12 cellular contexts compared by ENCODE assay signal in the genomic region with DNA sequence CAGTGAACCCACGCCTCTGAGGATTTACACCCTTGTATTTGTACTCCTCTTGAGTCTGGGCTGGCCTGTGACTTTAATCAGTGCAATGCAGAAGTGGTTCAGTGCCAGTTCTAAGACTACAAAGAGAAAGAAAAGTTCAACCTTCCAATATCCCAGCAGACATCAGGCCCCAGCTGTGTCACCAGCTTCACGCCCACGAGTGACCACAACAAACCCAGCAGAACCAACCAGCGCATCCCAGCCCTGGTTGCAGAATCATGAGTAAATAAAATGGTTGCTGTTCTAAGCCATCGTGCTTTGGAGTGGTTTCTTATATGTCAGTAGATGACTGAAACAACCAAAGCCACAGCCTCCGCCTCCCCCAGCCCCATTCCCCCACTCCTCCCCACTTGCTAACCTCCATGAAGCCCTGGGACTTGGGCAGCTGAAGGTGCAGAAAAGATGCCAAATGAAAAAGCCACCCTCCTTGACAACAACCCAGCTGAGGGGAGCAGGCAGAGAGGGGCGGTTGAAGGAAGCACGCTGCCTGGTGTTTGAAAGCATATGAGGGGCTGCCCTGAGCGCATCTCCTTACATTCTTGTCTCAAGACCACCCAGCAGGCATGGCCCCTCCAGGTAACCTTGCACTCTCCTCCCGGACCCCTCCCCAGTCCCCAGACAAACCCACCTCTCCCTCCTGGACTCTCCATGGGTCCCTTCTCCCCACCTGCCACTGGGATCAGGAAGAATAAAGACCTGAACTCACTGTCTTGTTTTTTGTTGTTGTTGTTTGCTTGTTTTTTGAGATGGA. TPM values are rescaled to one million over a fixed set of nuclear protein-coding genes. Genes with fewer than 3 reads are reported as not detected.
DNase-seq lines count a peak whose midpoint lies in the region; ATAC-seq and TF ChIP-seq lines count a peak whose summit lies in the region.
"Had no signal": no experiment of that assay in that cellular context is flagged by ENCODE, and none has a peak within 500 bp of the region (broad histone marks: within the 10 kb centered on the region; RNA-seq: fewer than 3 reads in every experiment).

No MANE protein-coding gene starts in this region.

- H3K9ac ChIP-seq in fibroblast of lung (ENCODE audit: insufficient read depth, low read length), result no peak overlapping the region

- ATAC-seq in GM19397 (IDR thresholded peaks at IDR 0.05; ENCODE audit: unreplicated experiment) (no peak), HG03025 (IDR thresholded peaks at IDR 0.05; ENCODE audit: low FRiP score, unreplicated experiment) (no peak)
- ATAC-seq: foreskin keratinocyte had no signal

- no peaks in the 10 kb centered on the region for H3K79me2 ChIP-seq in fibroblast of lung (ENCODE audit: control insufficient read depth, insufficient read depth, low read length)

- no peak overlapping the region for H3K4me2 ChIP-seq in fibroblast of lung (ENCODE audit: extremely low read depth, insufficient read depth, low read length)

- H3K9me3 ChIP-seq in fibroblast of lung (ENCODE audit: control insufficient read depth, insufficient read depth, low read depth, low read length), result no peaks in the 10 kb centered on the region

- H2AFZ ChIP-seq in fibroblast of lung (ENCODE audit: low read length), result no peak overlapping the region

- no peaks in the 10 kb centered on the region for H4K20me1 ChIP-seq in fibroblast of lung (ENCODE audit: control insufficient read depth, extremely low read depth, insufficient read depth, low read length)

- no peak overlapping the region for H3K4me3 ChIP-seq in fibroblast of lung (replicated peaks in 1 of 4; ENCODE audit: control extremely low read depth in 1 of 4, insufficient read depth in 1 of 4, low read depth in 3 of 4, low read length in 4 of 4)

- peaks cover 12% of the 10 kb centered on the region for H3K4me1 ChIP-seq in fibroblast of lung (ENCODE audit: control insufficient read depth, extremely low read depth, insufficient read depth, low read length)

- TF ChIP-seq CTCF in fibroblast of lung (conservative IDR thresholded peaks at IDR 0.05 in 1 of 2, IDR thresholded peaks at IDR 0.05 in 1 of 2; ENCODE audit: low read depth in 1 of 2, low read length in 2 of 2) (no peak), GM20000 (IDR thresholded peaks at IDR 0.05; ENCODE audit: extremely low read depth, missing control alignments) (no peak)

- DNase-seq in GM03348 (ENCODE audit: low spot score) (peak; percentile 47), fibroblast of lung (ENCODE audit: low read depth in 2 of 2) (peak; percentile 48 to 63), GM20000 (ENCODE audit: low spot score) (no peak), medulla oblongata (ENCODE audit: extremely low spot score) (no peak)
- peak; percentile 22 to 43 for DNase-seq in activated CD8-positive, alpha-beta memory T cell treated with anti-CD3 and anti-CD28 coated beads for 4 hours (ENCODE audit: low read depth in 2 of 2)
- DNase-seq in stimulated activated CD4-positive, alpha-beta T cell treated with anti-CD3 and anti-CD28 coated beads, TNF-alpha, amount 100 ng/mL, for 4 hours (ENCODE audit: low read depth in 3 of 3), result peak in 2 of 3 experiments; percentile 28 to 41
- DNase-seq: amygdala, foreskin keratinocyte, NCI-H1930 had no signal

- H3K27me3 ChIP-seq in fibroblast of lung (ENCODE audit: control insufficient read depth, insufficient read depth, low read length), result peaks cover 2% of the 10 kb centered on the region
- H3K27me3 ChIP-seq: foreskin keratinocyte had no signal

- H3K27ac ChIP-seq in fibroblast of lung (ENCODE audit: insufficient read depth, low read length), result no peak overlapping the region
- H3K27ac ChIP-seq: foreskin keratinocyte, HL-60 had no signal

- no peaks in the 10 kb centered on the region for H3K36me3 ChIP-seq in fibroblast of lung (ENCODE audit: control insufficient read depth, insufficient read depth, low read length)

RNA-seq across cellular contexts. Expression of a gene that starts 20.9 kb away (rescaled TPM):
- 5.0 and 5.1 TPM in 2 replicates for total RNA-seq in fibroblast of lung
- polyA plus RNA-seq in fibroblast of lung, result 4.5 and 10.6 TPM in 2 replicates
- polyA plus RNA-seq in fibroblast of lung (2012), result 6.1 and 16.1 TPM in 2 replicates
- 8.2 and 21.6 TPM in 2 replicates for polyA minus RNA-seq in fibroblast of lung (ENCODE audit: low replicate concordance)

RNA-seq across cellular contexts. Expression of a gene that starts 56.7 kb away (rescaled TPM):
- 5.6 and 6.1 TPM in 2 replicates for total RNA-seq in fibroblast of lung
- polyA plus RNA-seq in fibroblast of lung, result 11.8 and 22.3 TPM in 2 replicates
- 6.5 and 12.2 TPM in 2 replicates for polyA plus RNA-seq in fibroblast of lung (2012)
- 1.6 and 2.8 TPM in 2 replicates for polyA minus RNA-seq in fibroblast of lung (ENCODE audit: low replicate concordance)

Comparison
In these comparisons a context has a peak if more than half of its experiments do, and no peak if none do; other contexts are left out.
1. DNase-seq: peak in GM03348 (single experiment), activated CD8-positive, alpha-beta memory T cell treated with anti-CD3 and anti-CD28 coated beads for 4 hours (2 of 2), fibroblast of lung (2 of 2) and stimulated activated CD4-positive, alpha-beta T cell treated with anti-CD3 and anti-CD28 coated beads, TNF-alpha, amount 100 ng/mL, for 4 hours (2 of 3); none in GM20000 (single experiment) and medulla oblongata (single experiment).